In genomic region chr14:54901380-54902142, GRCh38 we compare ENCODE assay signal across 8 cellular contexts. TPM values are rescaled to one million over a fixed set of nuclear protein-coding genes. Genes with fewer than 3 reads are reported as not detected.
A peak's percentile ranks its signal among the peaks of the same experiment; 100 is the strongest.
DNase-seq lines count a peak whose midpoint lies in the region; ATAC-seq, FAIRE-seq and TF ChIP-seq lines count a peak whose summit lies in the region.

No MANE protein-coding gene starts in this region.

- H3K4me3 ChIP-seq in BJ (ENCODE audit: low read depth, low read length): peak overlapping the region; percentile 79
- peak overlapping the region; percentile 74 to 96 (median 88) for H3K4me3 ChIP-seq in heart right ventricle
- peak overlapping the region; percentile 72 for H3K4me3 ChIP-seq in skeletal muscle cell (ENCODE audit: low read depth, low read length)

- CTCF ChIA-PET in BJ (lab: Yijun Ruan, JAX): interaction anchor here (1.5 to 1.9 kb wide), 2 partner anchors 8 to 10 kb away, joined by 3 to 6 read pairs; no protein-coding TSS in a partner anchor
- CTCF ChIA-PET in HEK293T (lab: Yijun Ruan, JAX): interaction anchor here (0.9 kb wide), 1 partner anchor 13 kb away, joined by 4 read pairs; no protein-coding TSS in a partner anchor

- POLR2A ChIA-PET in BJ (lab: Charles Lee) (no interaction called here), HEK293T (lab: Yijun Ruan, JAX) (interaction anchor here (0.6 to 1.3 kb wide), 3 partner anchors 27 to 84 kb away, joined by 3 to 5 read pairs (median 5); no protein-coding TSS in a partner anchor)

- H3K27me3 ChIP-seq in BJ (ENCODE audit: control insufficient read depth, insufficient read depth, low read length): peaks cover 6% of the 10 kb centered on the region
- no peaks in the 10 kb centered on the region for H3K27me3 ChIP-seq in heart right ventricle

- peak in 3 of 8 donors; percentile 3 to 20 (median 10) for ATAC-seq in heart right ventricle
- ATAC-seq in GM21381 (IDR thresholded peaks at IDR 0.05; ENCODE audit: unreplicated experiment): no peak
- no peak for ATAC-seq in GM21576 (IDR thresholded peaks at IDR 0.05; ENCODE audit: unreplicated experiment)

- intact Hi-C loops in heart right ventricle (cut with DNase I): loop anchor here in 1 of 10 donors (10.0 kb wide), 1 partner anchor 263 kb away; no protein-coding TSS in a partner anchor

- H3K27ac ChIP-seq in heart right ventricle: peak overlapping the region; percentile 38 to 93 (median 85)

- no peak for DNase-seq in BJ (ENCODE audit: low read depth)
- DNase-seq in HEK293T (ENCODE audit: extremely low spot score): no peak
- peak; percentile 40 to 45 for DNase-seq in activated T-cell treated with anti-CD3 and anti-CD28 coated beads, Interleukin-2, amount 50 U/mL, for 48 hours
- DNase-seq in heart right ventricle: peak in 1 of 2 donors; percentile 10
- DNase-seq in skeletal muscle cell (ENCODE audit: low read depth): no peak
- no peak for DNase-seq in RCC 7860 (ENCODE audit: low spot score)

- peaks cover 0 to 26% (median 10%) of the 10 kb centered on the region in 9 donors for H3K4me1 ChIP-seq in heart right ventricle

- TF ChIP-seq CTCF in BJ (IDR thresholded peaks at IDR 0.05; ENCODE audit: insufficient read depth, low read depth, low read length) (no peak), heart right ventricle (IDR thresholded peaks at IDR 0.05) (no peak)

- no peaks in the 10 kb centered on the region for H3K36me3 ChIP-seq in BJ (ENCODE audit: control insufficient read depth, insufficient read depth, low read length)
- no peaks in the 10 kb centered on the region for H3K36me3 ChIP-seq in heart right ventricle

- FAIRE-seq in RCC 7860 (lab: Jason Lieb, UNC): no peak

- WGBS in heart right ventricle, 2 donors: 2 to 4% methylated on average over 42 of the region's 42 CpGs

- no peaks in the 10 kb centered on the region for H3K9me3 ChIP-seq in heart right ventricle

TF ChIP-seq in HEK293T, 16 proteins besides CTCF, POLR2A, EP300 and RAD21:
- TF ChIP-seq ZNF384 (IDR thresholded peaks at IDR 0.05) (no peak), ELF4 (IDR thresholded peaks at IDR 0.05) (no peak), HDGF (IDR thresholded peaks at IDR 0.05; ENCODE audit: borderline replicate concordance) (no peak), BHLHE40 (IDR thresholded peaks at IDR 0.05; ENCODE audit: borderline replicate concordance) (no peak), FOXA1 (IDR thresholded peaks at IDR 0.05) (no peak), L3MBTL2 (conservative IDR thresholded peaks at IDR 0.05) (peak; percentile 38)
TF ChIP-seq in HEK293T: peak in this region for 1.

RNA-seq across cellular contexts. Expression of gene GCH1, which starts 1.1 kb away (rescaled TPM):
- polyA plus RNA-seq in BJ (2011; rRNA removed): 0.82 and 1.3 TPM in 2 replicates
- 0.43 and 1.4 TPM in 2 replicates for polyA minus RNA-seq in BJ (2011; rRNA and poly(A)+ RNA removed)
- total RNA-seq in heart right ventricle: 10 to 100 TPM in 1 of 10 donors, 1 to 10 TPM in 9; 1.0 to 11.0 (median 2.7) TPM
- polyA plus RNA-seq in heart right ventricle: 1 to 10 TPM; 2.3 to 3.3 TPM

Comparison
In these comparisons a context has a peak if more than half of its experiments do, and no peak if none do; other contexts are left out.
1. DNase-seq: peak in activated T-cell treated with anti-CD3 and anti-CD28 coated beads, Interleukin-2, amount 50 U/mL, for 48 hours (2 of 2); none in BJ (single experiment), HEK293T (single experiment), skeletal muscle cell (single experiment) and RCC 7860 (single experiment).
2. Peak in every context shown above with its lines, with median percentiles within 50 percentile points of each other: H3K4me3 ChIP-seq.